ENCODE assay signal across 9 cellular contexts in genomic region chr3:114451561-114452018, GRCh38.
DNase-seq lines count a peak whose midpoint lies in the region; TF ChIP-seq lines count a peak whose summit lies in the region.
"Had no signal": no experiment of that assay in that cellular context is flagged by ENCODE, and none has a peak within 500 bp of the region (broad histone marks: within the 10 kb centered on the region; RNA-seq: fewer than 3 reads in every experiment).

No MANE protein-coding gene starts in this region.

- H3K9me3 ChIP-seq in mucosa of rectum (ENCODE audit: control insufficient read depth in 2 of 2, low read length in 2 of 2) (no peaks in the 10 kb centered on the region), endodermal cell (ENCODE audit: control insufficient read depth, low read length) (no peaks in the 10 kb centered on the region)

- TF ChIP-seq CTCF in 22Rv1 (IDR thresholded peaks at IDR 0.05) (no peak), dorsolateral prefrontal cortex (IDR thresholded peaks at IDR 0.05 in 54 of 56, conservative IDR thresholded peaks at IDR 0.05 in 2 of 56; ENCODE audit: low read depth in 1 of 56, partially characterized antibody in 56 of 56) (no peak), endodermal cell (conservative IDR thresholded peaks at IDR 0.05) (no peak)

- H3K27ac Mint-ChIP-seq in endodermal cell: no peak overlapping the region

- H3K36me3 Mint-ChIP-seq in endodermal cell (ENCODE audit: low read depth): no peaks in the 10 kb centered on the region

- H3K27me3 ChIP-seq in dorsolateral prefrontal cortex (no peaks in the 10 kb centered on the region), mucosa of rectum (ENCODE audit: control insufficient read depth in 2 of 2, insufficient read depth in 2 of 2, low read length in 2 of 2) (no peaks in the 10 kb centered on the region), endodermal cell (ENCODE audit: control insufficient read depth, insufficient read depth, low read length, poor library complexity, severe bottlenecking) (no peaks in the 10 kb centered on the region)

- peak overlapping the region; percentile 25; the same call in 1 of the 2 replicates for H3K27ac ChIP-seq in 22Rv1
- H3K27ac ChIP-seq in dorsolateral prefrontal cortex: peak overlapping the region; percentile 86 to 99 (median 96)
- H3K27ac ChIP-seq in mucosa of rectum (ENCODE audit: low read depth in 2 of 2, low read length in 2 of 2): peak overlapping the region; percentile 27 to 57
- H3K27ac ChIP-seq in endodermal cell (ENCODE audit: low read depth, low read length): no peak overlapping the region

- H3K9ac ChIP-seq in mucosa of rectum (ENCODE audit: low read depth in 1 of 2, low read length in 2 of 2) (no peak overlapping the region), endodermal cell (ENCODE audit: extremely low read depth, low read length, poor library complexity, severe bottlenecking) (no peak overlapping the region)

- H3K4me3 ChIP-seq in dorsolateral prefrontal cortex: peak overlapping the region; percentile 15 to 76 (median 55)
- peak overlapping the region; percentile 27 to 48 for H3K4me3 ChIP-seq in mucosa of rectum (ENCODE audit: low read length in 2 of 2)
- no peak overlapping the region for H3K4me3 ChIP-seq in endodermal cell (ENCODE audit: low read length)

- 84 to 88% methylated on average over 4 to 10 of the region's 10 CpGs for WGBS in endodermal cell (ENCODE audit: insufficient coverage in 1 of 2, insufficient read length in 1 of 2), 2 experiments

- H3K4me3 Mint-ChIP-seq in endodermal cell: no peak overlapping the region

- no peaks in the 10 kb centered on the region for H3K9me3 Mint-ChIP-seq in endodermal cell

- peaks cover 0 to 5% of the 10 kb centered on the region in 2 donors for H3K4me1 ChIP-seq in mucosa of rectum (ENCODE audit: control insufficient read depth in 2 of 2, insufficient read depth in 2 of 2, low read length in 2 of 2)
- H3K4me1 ChIP-seq in endodermal cell (ENCODE audit: control insufficient read depth, insufficient read depth, low read length): no peaks in the 10 kb centered on the region

- DNase-seq in NAMALWA (ENCODE audit: low spot score) (peak; percentile 34), dorsolateral prefrontal cortex (peak in 4 of 10 donors; percentile 27 to 58 (median 32)), HK-2 (ENCODE audit: unreplicated experiment) (no peak), NCI-H774 (lab: John Stamatoyannopoulos, UW) (no peak), endodermal cell (no peak)
- no peak for DNase-seq in activated effector memory CD4-positive, alpha-beta T cell treated with anti-CD3 and anti-CD28 coated beads, Interleukin-2, amount 50 U/mL, for 16 hours
- DNase-seq: activated CD4-positive, alpha-beta T cell treated with anti-CD3 and anti-CD28 coated beads, Interleukin-2, amount 50 U/mL, for 1 hour had no signal

- intact Hi-C loops in dorsolateral prefrontal cortex (cut with DNase I): loop anchor here (5.0 to 10.0 kb wide), 4 partner anchors 69 to 696 kb away; partner anchors contain the start of gene ZBTB20 (in 1 of the 2)

- H3K36me3 ChIP-seq in mucosa of rectum (ENCODE audit: control insufficient read depth in 2 of 2, insufficient read depth in 2 of 2, low read length in 2 of 2): no peaks in the 10 kb centered on the region
- no peaks in the 10 kb centered on the region for H3K36me3 ChIP-seq in endodermal cell (ENCODE audit: control insufficient read depth, insufficient read depth, low read length)

- H3K27me3 Mint-ChIP-seq in endodermal cell (ENCODE audit: insufficient read depth): peaks cover 4% of the 10 kb centered on the region

- H3K4me1 Mint-ChIP-seq in endodermal cell: no peaks in the 10 kb centered on the region
